In the genomic region with DNA sequence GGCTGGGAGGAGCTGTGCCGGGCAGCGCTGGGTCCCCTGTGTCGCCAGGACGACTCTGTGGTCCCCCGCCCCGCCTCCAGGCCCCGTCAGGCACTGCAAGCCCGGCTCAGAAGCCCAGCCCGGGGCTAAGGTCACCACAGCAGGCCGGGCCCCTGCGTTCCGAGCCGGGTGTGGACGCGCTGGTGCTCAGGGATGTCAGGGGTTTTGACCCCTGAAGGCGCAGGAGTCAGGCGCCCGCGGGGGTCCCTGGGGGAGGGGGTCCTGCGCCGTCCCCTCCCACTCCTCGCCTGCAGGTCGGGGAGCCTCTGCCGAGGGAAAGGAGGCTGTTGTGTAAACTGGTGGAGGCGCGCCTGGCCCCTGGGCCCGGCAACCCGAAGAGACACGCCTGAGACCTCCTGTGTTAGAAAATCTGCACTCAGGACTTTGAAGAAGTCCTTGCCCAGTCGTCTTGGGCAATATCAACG, we compare ENCODE assay signal across 1 cellular context.
TF ChIP-seq lines count a peak whose summit lies in the region.

No MANE protein-coding gene starts in this region.

TF ChIP-seq in HepG2, 621 proteins besides CTCF, POLR2A, EP300 and RAD21 (continued from another document):
- TF ChIP-seq, protein P1, sequence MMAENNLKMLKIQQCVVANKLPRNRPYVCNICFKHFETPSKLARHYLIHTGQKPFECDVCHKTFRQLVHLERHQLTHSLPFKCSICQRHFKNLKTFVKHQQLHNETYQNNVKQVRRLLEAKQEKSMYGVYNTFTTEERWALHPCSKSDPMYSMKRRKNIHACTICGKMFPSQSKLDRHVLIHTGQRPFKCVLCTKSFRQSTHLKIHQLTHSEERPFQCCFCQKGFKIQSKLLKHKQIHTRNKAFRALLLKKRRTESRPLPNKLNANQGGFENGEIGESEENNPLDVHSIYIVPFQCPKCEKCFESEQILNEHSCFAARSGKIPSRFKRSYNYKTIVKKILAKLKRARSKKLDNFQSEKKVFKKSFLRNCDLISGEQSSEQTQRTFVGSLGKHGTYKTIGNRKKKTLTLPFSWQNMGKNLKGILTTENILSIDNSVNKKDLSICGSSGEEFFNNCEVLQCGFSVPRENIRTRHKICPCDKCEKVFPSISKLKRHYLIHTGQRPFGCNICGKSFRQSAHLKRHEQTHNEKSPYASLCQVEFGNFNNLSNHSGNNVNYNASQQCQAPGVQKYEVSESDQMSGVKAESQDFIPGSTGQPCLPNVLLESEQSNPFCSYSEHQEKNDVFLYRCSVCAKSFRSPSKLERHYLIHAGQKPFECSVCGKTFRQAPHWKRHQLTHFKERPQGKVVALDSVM (CRISPR knock-in tag; IDR thresholded peaks at IDR 0.05), result peak; percentile 69
- TF ChIP-seq ZMYM3 (CRISPR knock-in tag; IDR thresholded peaks at IDR 0.05) (peak; percentile 42; the same call in 1 of the 2 replicates), ZNF674 (CRISPR knock-in tag; IDR thresholded peaks at IDR 0.05; ENCODE audit: low read depth) (no peak), DNMT3B (CRISPR knock-in tag; conservative IDR thresholded peaks at IDR 0.05) (no peak), POGZ (CRISPR knock-in tag; IDR thresholded peaks at IDR 0.05) (0 out of 2 replicates have a peak, but pooled peaks have one; percentile 28), SATB2 (CRISPR knock-in tag; IDR thresholded peaks at IDR 0.05) (no peak), ZFX (CRISPR knock-in tag; IDR thresholded peaks at IDR 0.05; ENCODE audit: low read depth) (peak; percentile 55; the same call in 1 of the 2 replicates), LCORL (IDR thresholded peaks at IDR 0.05) (no peak), LCORL (CRISPR knock-in tag; IDR thresholded peaks at IDR 0.05) (0 out of 2 replicates have a peak, but pooled peaks have one; percentile 5), TBP (CRISPR knock-in tag; IDR thresholded peaks at IDR 0.05) (no peak), ZNF550 (CRISPR knock-in tag; IDR thresholded peaks at IDR 0.05; ENCODE audit: borderline replicate concordance) (no peak), PRPF4 (IDR thresholded peaks at IDR 0.05; ENCODE audit: low read depth, low read length, poor library complexity, severe bottlenecking) (no peak), ARNT (IDR thresholded peaks at IDR 0.05) (no peak), SAP130 (CRISPR knock-in tag; IDR thresholded peaks at IDR 0.05; ENCODE audit: low read depth) (peak; percentile 53; the same call in 1 of the 2 replicates), STAG1 (CRISPR knock-in tag; IDR thresholded peaks at IDR 0.05) (no peak), BCL6 (CRISPR knock-in tag; IDR thresholded peaks at IDR 0.05) (peak; percentile 12; the same call in 1 of the 2 replicates), ZNF776 (CRISPR knock-in tag; IDR thresholded peaks at IDR 0.05) (no peak), KLF16 (CRISPR knock-in tag; IDR thresholded peaks at IDR 0.05) (0 out of 4 replicates have a peak, but pooled peaks of 1 of the 2 experiments have one; percentile 51), ZNF460 (CRISPR knock-in tag; IDR thresholded peaks at IDR 0.05; ENCODE audit: borderline replicate concordance) (no peak), HIVEP1 (CRISPR knock-in tag; IDR thresholded peaks at IDR 0.05) (no peak), HMGA1 (CRISPR knock-in tag; conservative IDR thresholded peaks at IDR 0.05) (no peak), ZNF44 (CRISPR knock-in tag; IDR thresholded peaks at IDR 0.05) (no peak), ZFP36 (IDR thresholded peaks at IDR 0.05; ENCODE audit: borderline replicate concordance, low read depth, low read length, partially characterized antibody) (no peak), ZKSCAN8 (CRISPR knock-in tag; IDR thresholded peaks at IDR 0.05; ENCODE audit: borderline replicate concordance) (no peak), NR2F2 (IDR thresholded peaks at IDR 0.05; ENCODE audit: borderline replicate concordance, low read depth) (no peak), HOXA9 (CRISPR knock-in tag; IDR thresholded peaks at IDR 0.05; ENCODE audit: borderline replicate concordance) (no peak), NCOA2 (CRISPR knock-in tag; IDR thresholded peaks at IDR 0.05) (no peak), EZH2 (conservative IDR thresholded peaks at IDR 0.05; ENCODE audit: low read depth, low read length) (no peak), ZFY (CRISPR knock-in tag; IDR thresholded peaks at IDR 0.05) (peak; percentile 33; the same call in 1 of the 2 replicates), ZNF766 (CRISPR knock-in tag; IDR thresholded peaks at IDR 0.05; ENCODE audit: borderline replicate concordance) (no peak)
- TF ChIP-seq, protein P2, sequence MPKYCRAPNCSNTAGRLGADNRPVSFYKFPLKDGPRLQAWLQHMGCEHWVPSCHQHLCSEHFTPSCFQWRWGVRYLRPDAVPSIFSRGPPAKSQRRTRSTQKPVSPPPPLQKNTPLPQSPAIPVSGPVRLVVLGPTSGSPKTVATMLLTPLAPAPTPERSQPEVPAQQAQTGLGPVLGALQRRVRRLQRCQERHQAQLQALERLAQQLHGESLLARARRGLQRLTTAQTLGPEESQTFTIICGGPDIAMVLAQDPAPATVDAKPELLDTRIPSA (CRISPR knock-in tag; IDR thresholded peaks at IDR 0.05; ENCODE audit: borderline replicate concordance), result no peak
- TF ChIP-seq, protein P3, sequence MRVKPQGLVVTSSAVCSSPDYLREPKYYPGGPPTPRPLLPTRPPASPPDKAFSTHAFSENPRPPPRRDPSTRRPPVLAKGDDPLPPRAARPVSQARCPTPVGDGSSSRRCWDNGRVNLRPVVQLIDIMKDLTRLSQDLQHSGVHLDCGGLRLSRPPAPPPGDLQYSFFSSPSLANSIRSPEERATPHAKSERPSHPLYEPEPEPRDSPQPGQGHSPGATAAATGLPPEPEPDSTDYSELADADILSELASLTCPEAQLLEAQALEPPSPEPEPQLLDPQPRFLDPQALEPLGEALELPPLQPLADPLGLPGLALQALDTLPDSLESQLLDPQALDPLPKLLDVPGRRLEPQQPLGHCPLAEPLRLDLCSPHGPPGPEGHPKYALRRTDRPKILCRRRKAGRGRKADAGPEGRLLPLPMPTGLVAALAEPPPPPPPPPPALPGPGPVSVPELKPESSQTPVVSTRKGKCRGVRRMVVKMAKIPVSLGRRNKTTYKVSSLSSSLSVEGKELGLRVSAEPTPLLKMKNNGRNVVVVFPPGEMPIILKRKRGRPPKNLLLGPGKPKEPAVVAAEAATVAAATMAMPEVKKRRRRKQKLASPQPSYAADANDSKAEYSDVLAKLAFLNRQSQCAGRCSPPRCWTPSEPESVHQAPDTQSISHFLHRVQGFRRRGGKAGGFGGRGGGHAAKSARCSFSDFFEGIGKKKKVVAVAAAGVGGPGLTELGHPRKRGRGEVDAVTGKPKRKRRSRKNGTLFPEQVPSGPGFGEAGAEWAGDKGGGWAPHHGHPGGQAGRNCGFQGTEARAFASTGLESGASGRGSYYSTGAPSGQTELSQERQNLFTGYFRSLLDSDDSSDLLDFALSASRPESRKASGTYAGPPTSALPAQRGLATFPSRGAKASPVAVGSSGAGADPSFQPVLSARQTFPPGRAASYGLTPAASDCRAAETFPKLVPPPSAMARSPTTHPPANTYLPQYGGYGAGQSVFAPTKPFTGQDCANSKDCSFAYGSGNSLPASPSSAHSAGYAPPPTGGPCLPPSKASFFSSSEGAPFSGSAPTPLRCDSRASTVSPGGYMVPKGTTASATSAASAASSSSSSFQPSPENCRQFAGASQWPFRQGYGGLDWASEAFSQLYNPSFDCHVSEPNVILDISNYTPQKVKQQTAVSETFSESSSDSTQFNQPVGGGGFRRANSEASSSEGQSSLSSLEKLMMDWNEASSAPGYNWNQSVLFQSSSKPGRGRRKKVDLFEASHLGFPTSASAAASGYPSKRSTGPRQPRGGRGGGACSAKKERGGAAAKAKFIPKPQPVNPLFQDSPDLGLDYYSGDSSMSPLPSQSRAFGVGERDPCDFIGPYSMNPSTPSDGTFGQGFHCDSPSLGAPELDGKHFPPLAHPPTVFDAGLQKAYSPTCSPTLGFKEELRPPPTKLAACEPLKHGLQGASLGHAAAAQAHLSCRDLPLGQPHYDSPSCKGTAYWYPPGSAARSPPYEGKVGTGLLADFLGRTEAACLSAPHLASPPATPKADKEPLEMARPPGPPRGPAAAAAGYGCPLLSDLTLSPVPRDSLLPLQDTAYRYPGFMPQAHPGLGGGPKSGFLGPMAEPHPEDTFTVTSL (CRISPR knock-in tag; IDR thresholded peaks at IDR 0.05; ENCODE audit: borderline replicate concordance), result no peak
- TF ChIP-seq, protein P4, sequence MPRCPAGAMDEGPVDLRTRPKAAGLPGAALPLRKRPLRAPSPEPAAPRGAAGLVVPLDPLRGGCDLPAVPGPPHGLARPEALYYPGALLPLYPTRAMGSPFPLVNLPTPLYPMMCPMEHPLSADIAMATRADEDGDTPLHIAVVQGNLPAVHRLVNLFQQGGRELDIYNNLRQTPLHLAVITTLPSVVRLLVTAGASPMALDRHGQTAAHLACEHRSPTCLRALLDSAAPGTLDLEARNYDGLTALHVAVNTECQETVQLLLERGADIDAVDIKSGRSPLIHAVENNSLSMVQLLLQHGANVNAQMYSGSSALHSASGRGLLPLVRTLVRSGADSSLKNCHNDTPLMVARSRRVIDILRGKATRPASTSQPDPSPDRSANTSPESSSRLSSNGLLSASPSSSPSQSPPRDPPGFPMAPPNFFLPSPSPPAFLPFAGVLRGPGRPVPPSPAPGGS (CRISPR knock-in tag; IDR thresholded peaks at IDR 0.05), result no peak
- TF ChIP-seq, protein P5, sequence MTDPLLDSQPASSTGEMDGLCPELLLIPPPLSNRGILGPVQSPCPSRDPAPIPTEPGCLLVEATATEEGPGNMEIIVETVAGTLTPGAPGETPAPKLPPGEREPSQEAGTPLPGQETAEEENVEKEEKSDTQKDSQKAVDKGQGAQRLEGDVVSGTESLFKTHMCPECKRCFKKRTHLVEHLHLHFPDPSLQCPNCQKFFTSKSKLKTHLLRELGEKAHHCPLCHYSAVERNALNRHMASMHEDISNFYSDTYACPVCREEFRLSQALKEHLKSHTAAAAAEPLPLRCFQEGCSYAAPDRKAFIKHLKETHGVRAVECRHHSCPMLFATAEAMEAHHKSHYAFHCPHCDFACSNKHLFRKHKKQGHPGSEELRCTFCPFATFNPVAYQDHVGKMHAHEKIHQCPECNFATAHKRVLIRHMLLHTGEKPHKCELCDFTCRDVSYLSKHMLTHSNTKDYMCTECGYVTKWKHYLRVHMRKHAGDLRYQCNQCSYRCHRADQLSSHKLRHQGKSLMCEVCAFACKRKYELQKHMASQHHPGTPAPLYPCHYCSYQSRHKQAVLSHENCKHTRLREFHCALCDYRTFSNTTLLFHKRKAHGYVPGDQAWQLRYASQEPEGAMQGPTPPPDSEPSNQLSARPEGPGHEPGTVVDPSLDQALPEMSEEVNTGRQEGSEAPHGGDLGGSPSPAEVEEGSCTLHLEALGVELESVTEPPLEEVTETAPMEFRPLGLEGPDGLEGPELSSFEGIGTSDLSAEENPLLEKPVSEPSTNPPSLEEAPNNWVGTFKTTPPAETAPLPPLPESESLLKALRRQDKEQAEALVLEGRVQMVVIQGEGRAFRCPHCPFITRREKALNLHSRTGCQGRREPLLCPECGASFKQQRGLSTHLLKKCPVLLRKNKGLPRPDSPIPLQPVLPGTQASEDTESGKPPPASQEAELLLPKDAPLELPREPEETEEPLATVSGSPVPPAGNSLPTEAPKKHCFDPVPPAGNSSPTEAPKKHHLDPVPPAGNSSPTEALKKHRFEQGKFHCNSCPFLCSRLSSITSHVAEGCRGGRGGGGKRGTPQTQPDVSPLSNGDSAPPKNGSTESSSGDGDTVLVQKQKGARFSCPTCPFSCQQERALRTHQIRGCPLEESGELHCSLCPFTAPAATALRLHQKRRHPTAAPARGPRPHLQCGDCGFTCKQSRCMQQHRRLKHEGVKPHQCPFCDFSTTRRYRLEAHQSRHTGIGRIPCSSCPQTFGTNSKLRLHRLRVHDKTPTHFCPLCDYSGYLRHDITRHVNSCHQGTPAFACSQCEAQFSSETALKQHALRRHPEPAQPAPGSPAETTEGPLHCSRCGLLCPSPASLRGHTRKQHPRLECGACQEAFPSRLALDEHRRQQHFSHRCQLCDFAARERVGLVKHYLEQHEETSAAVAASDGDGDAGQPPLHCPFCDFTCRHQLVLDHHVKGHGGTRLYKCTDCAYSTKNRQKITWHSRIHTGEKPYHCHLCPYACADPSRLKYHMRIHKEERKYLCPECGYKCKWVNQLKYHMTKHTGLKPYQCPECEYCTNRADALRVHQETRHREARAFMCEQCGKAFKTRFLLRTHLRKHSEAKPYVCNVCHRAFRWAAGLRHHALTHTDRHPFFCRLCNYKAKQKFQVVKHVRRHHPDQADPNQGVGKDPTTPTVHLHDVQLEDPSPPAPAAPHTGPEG (CRISPR knock-in tag; IDR thresholded peaks at IDR 0.05), result no peak
- TF ChIP-seq, protein P6, sequence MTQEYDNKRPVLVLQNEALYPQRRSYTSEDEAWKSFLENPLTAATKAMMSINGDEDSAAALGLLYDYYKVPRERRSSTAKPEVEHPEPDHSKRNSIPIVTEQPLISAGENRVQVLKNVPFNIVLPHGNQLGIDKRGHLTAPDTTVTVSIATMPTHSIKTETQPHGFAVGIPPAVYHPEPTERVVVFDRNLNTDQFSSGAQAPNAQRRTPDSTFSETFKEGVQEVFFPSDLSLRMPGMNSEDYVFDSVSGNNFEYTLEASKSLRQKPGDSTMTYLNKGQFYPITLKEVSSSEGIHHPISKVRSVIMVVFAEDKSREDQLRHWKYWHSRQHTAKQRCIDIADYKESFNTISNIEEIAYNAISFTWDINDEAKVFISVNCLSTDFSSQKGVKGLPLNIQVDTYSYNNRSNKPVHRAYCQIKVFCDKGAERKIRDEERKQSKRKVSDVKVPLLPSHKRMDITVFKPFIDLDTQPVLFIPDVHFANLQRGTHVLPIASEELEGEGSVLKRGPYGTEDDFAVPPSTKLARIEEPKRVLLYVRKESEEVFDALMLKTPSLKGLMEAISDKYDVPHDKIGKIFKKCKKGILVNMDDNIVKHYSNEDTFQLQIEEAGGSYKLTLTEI (CRISPR knock-in tag; conservative IDR thresholded peaks at IDR 0.05), result no peak
- TF ChIP-seq, protein P7, sequence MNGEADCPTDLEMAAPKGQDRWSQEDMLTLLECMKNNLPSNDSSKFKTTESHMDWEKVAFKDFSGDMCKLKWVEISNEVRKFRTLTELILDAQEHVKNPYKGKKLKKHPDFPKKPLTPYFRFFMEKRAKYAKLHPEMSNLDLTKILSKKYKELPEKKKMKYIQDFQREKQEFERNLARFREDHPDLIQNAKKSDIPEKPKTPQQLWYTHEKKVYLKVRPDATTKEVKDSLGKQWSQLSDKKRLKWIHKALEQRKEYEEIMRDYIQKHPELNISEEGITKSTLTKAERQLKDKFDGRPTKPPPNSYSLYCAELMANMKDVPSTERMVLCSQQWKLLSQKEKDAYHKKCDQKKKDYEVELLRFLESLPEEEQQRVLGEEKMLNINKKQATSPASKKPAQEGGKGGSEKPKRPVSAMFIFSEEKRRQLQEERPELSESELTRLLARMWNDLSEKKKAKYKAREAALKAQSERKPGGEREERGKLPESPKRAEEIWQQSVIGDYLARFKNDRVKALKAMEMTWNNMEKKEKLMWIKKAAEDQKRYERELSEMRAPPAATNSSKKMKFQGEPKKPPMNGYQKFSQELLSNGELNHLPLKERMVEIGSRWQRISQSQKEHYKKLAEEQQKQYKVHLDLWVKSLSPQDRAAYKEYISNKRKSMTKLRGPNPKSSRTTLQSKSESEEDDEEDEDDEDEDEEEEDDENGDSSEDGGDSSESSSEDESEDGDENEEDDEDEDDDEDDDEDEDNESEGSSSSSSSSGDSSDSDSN (CRISPR knock-in tag; IDR thresholded peaks at IDR 0.05), result peak; percentile 91
